ENCODE assay signal across 14 cellular contexts in the genomic region with DNA sequence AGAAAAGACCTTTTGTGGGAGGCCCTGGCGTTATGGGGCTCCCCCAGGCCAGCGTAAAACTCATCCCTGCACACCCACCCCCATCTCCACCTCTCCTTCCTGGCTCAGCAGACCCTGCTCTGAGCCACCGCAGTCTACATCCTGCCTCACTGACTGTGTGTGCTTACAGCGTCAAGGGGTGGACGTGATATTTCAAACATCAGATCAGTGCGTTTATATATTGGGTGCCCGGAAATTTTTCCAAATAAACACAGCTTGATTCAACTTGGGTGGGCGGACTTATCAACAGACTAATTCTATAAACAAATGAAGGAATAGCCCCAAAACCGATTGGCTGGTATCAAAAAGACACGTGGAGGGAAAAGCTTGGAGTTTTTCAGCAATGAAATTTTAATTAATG. TPM values are rescaled to one million over a fixed set of nuclear protein-coding genes. Genes with fewer than 3 reads are reported as not detected.
DNase-seq lines count a peak whose midpoint lies in the region; ATAC-seq and TF ChIP-seq lines count a peak whose summit lies in the region.
"Had no signal": no experiment of that assay in that cellular context is flagged by ENCODE, and none has a peak within 500 bp of the region (broad histone marks: within the 10 kb centered on the region; RNA-seq: fewer than 3 reads in every experiment).

No MANE protein-coding gene starts in this region.

- H4K20me1 ChIP-seq in GM23338 (replicated peaks; ENCODE audit: insufficient read depth), result peaks cover 18% of the 10 kb centered on the region
- no peaks in the 10 kb centered on the region for H4K20me1 ChIP-seq in MM.1S (ENCODE audit: insufficient read depth, low read length)

- H3K27me3 Mint-ChIP-seq in GM23338 (ENCODE audit: insufficient read depth, low read depth, poor library complexity), result peaks cover 86% of the 10 kb centered on the region

- no peak overlapping the region for H3K27ac Mint-ChIP-seq in GM23338
- H3K27ac Mint-ChIP-seq: CD4-positive, alpha-beta memory T cell had no signal

- H3K9me2 ChIP-seq in GM23338 (ENCODE audit: insufficient read depth) (no peaks in the 10 kb centered on the region), MM.1S (replicated peaks; ENCODE audit: insufficient read depth, low read length) (no peaks in the 10 kb centered on the region)

- H2AFZ ChIP-seq in GM23338 (no peak overlapping the region), MM.1S (ENCODE audit: low read length) (no peak overlapping the region)

- no peak for TF ChIP-seq POLR2A in adrenal gland (IDR thresholded peaks at IDR 0.05)

- H3K4me2 ChIP-seq in GM23338 (peak overlapping the region; percentile 93), MM.1S (ENCODE audit: low read depth, low read length) (no peak overlapping the region)

- no peaks in the 10 kb centered on the region for H3K9me3 ChIP-seq in adrenal gland (replicated peaks in 1 of 3)
- no peaks in the 10 kb centered on the region for H3K9me3 ChIP-seq in right atrium auricular region
- no peaks in the 10 kb centered on the region for H3K9me3 ChIP-seq in MM.1S (replicated peaks; ENCODE audit: insufficient read depth, low read length)

- H3K27ac ChIP-seq in GM23338 (ENCODE audit: low read depth) (no peak overlapping the region), adrenal gland (peak overlapping the region in 3 of 5 donors; percentile 53 to 78 (median 70)), right atrium auricular region (peak overlapping the region; percentile 75 to 81), MM.1S (ENCODE audit: low read length) (no peak overlapping the region)

- TF ChIP-seq CTCF in GM23338 (conservative IDR thresholded peaks at IDR 0.05; ENCODE audit: low read depth in 2 of 2) (no peak), adrenal gland (IDR thresholded peaks at IDR 0.05) (no peak), right atrium auricular region (IDR thresholded peaks at IDR 0.05) (no peak), MM.1S (IDR thresholded peaks at IDR 0.05; ENCODE audit: low read length) (no peak)

- no peaks in the 10 kb centered on the region for H3K36me3 ChIP-seq in GM23338 (ENCODE audit: insufficient read depth)
- no peaks in the 10 kb centered on the region for H3K36me3 ChIP-seq in adrenal gland (replicated peaks in 1 of 2)
- no peaks in the 10 kb centered on the region for H3K36me3 ChIP-seq in right atrium auricular region
- no peaks in the 10 kb centered on the region for H3K36me3 ChIP-seq in MM.1S (replicated peaks; ENCODE audit: insufficient read depth, low read length)

- H3K9ac ChIP-seq in MM.1S (ENCODE audit: low read length), result no peak overlapping the region

- H3K4me3 ChIP-seq in GM23338, result peak overlapping the region; percentile 75
- H3K4me3 ChIP-seq in adrenal gland, result peak overlapping the region in 1 of 4 donors; percentile 32
- H3K4me3 ChIP-seq in right atrium auricular region, result no peak overlapping the region
- H3K4me3 ChIP-seq in MM.1S (ENCODE audit: low read length), result no peak overlapping the region

- H3K4me1 Mint-ChIP-seq in GM23338, result peaks cover 55% of the 10 kb centered on the region

- H3K4me1 ChIP-seq in GM23338 (ENCODE audit: insufficient read depth) (peaks cover 40% of the 10 kb centered on the region), adrenal gland (replicated peaks in 1 of 2) (no peaks in the 10 kb centered on the region), right atrium auricular region (peaks cover 0 to 31% of the 10 kb centered on the region in 2 donors), MM.1S (ENCODE audit: low read length) (no peaks in the 10 kb centered on the region)

- no peaks in the 10 kb centered on the region for H3K9me3 Mint-ChIP-seq in GM23338
- H3K9me3 Mint-ChIP-seq: CD4-positive, alpha-beta memory T cell had no signal

- ATAC-seq in GM23338, result peak; percentile 1; the same call in 2 of the 3 replicates
- peak; percentile 55 for ATAC-seq in sciatic nerve
- ATAC-seq in GM21526 (IDR thresholded peaks at IDR 0.05; ENCODE audit: low FRiP score, unreplicated experiment), result no peak

- intact Hi-C loops in adrenal gland (cut with DNase I) (no loop called here), sciatic nerve (cut with DNase I) (loop anchor here (10.0 kb wide), 1 partner anchor 177 kb away; no protein-coding TSS in a partner anchor)

- DNase-seq in GM23338 (ENCODE audit: low spot score) (no peak), adrenal gland (no peak), right atrium auricular region (ENCODE audit: low spot score) (no peak), sciatic nerve (ENCODE audit: low spot score) (no peak), epidermal melanocyte (ENCODE audit: insufficient read length, low spot score) (no peak), MM.1S (no peak)
- no peak for DNase-seq in activated CD4-positive, CD25-positive, alpha-beta regulatory T cell (lab: John Stamatoyannopoulos, UW)
- DNase-seq: activated CD8-positive, alpha-beta memory T cell treated with anti-CD3 and anti-CD28 coated beads, Interleukin-2, amount 50 U/mL, for 48 hours; CD4-positive, alpha-beta memory T cell; head of caudate nucleus; naive B cell; NCI-H1092 treated with DMSO at 0.1 percent for 48 hours; stimulated activated naive CD4-positive, alpha-beta T cell had no signal

- peaks cover 99% of the 10 kb centered on the region for H3K27me3 ChIP-seq in GM23338 (ENCODE audit: insufficient read depth)
- peaks cover 58% of the 10 kb centered on the region for H3K27me3 ChIP-seq in adrenal gland
- H3K27me3 ChIP-seq in right atrium auricular region, result peaks cover 0 to 9% of the 10 kb centered on the region in 2 donors
- peaks cover 55% of the 10 kb centered on the region for H3K27me3 ChIP-seq in MM.1S (replicated peaks; ENCODE audit: insufficient read depth, low read length)

- H3K79me2 ChIP-seq in GM23338 (replicated peaks; ENCODE audit: insufficient read depth), result no peaks in the 10 kb centered on the region
- no peaks in the 10 kb centered on the region for H3K79me2 ChIP-seq in MM.1S (ENCODE audit: low read length)

- H3K4me3 Mint-ChIP-seq in GM23338, result peak overlapping the region; percentile 85

- no peaks in the 10 kb centered on the region; the same call in 2 of the 3 replicates for H3K36me3 Mint-ChIP-seq in GM23338 (ENCODE audit: low read depth)
- H3K36me3 Mint-ChIP-seq: CD4-positive, alpha-beta memory T cell; naive B cell had no signal

- 39 to 58% (median 52%) methylated on average over 9 to 10 of the region's 10 CpGs for WGBS in adrenal gland, 4 donors

- H3F3A ChIP-seq in GM23338 (replicated peaks; ENCODE audit: low read depth), result peaks cover 7% of the 10 kb centered on the region
- no peaks in the 10 kb centered on the region for H3F3A ChIP-seq in MM.1S (ENCODE audit: insufficient read depth, low read length)

TF ChIP-seq in GM23338, 12 proteins besides CTCF, POLR2A, EP300 and RAD21:
- peak; percentile 72 for TF ChIP-seq EZH2 (IDR thresholded peaks at IDR 0.05; ENCODE audit: low read depth, unreplicated experiment)
- TF ChIP-seq, protein P1, sequence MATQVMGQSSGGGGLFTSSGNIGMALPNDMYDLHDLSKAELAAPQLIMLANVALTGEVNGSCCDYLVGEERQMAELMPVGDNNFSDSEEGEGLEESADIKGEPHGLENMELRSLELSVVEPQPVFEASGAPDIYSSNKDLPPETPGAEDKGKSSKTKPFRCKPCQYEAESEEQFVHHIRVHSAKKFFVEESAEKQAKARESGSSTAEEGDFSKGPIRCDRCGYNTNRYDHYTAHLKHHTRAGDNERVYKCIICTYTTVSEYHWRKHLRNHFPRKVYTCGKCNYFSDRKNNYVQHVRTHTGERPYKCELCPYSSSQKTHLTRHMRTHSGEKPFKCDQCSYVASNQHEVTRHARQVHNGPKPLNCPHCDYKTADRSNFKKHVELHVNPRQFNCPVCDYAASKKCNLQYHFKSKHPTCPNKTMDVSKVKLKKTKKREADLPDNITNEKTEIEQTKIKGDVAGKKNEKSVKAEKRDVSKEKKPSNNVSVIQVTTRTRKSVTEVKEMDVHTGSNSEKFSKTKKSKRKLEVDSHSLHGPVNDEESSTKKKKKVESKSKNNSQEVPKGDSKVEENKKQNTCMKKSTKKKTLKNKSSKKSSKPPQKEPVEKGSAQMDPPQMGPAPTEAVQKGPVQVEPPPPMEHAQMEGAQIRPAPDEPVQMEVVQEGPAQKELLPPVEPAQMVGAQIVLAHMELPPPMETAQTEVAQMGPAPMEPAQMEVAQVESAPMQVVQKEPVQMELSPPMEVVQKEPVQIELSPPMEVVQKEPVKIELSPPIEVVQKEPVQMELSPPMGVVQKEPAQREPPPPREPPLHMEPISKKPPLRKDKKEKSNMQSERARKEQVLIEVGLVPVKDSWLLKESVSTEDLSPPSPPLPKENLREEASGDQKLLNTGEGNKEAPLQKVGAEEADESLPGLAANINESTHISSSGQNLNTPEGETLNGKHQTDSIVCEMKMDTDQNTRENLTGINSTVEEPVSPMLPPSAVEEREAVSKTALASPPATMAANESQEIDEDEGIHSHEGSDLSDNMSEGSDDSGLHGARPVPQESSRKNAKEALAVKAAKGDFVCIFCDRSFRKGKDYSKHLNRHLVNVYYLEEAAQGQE (IDR thresholded peaks at IDR 0.05; ENCODE audit: unreplicated experiment), result no peak

RNA-seq across cellular contexts. Expression of gene FOXL1, which starts 0.3 kb away (rescaled TPM):
- total RNA-seq in GM23338 (2014; rRNA removed; shearing (Covaris generic)), result 0.12 and 0.31 TPM in 2 replicates
- polyA plus RNA-seq in GM23338 (2016; fragmentation: Nextera tagmentation; extraction: Ambion mirVana) (0.05 TPM in 1 of 2 replicates, not detected in the other), adrenal gland (under 1 TPM; 0.31 to 0.88 (median 0.61) TPM)
- total RNA-seq in adrenal gland (1 to 10 TPM in 3 of 8 donors, under 1 TPM in 5; 0.18 to 2.1 (median 0.77) TPM), right atrium auricular region (1 to 10 TPM in 1 of 2 donors, under 1 TPM in 1; 0.85 to 1.3 TPM), sciatic nerve (7.5 TPM)
- total RNA-seq: CD4-positive, alpha-beta memory T cell had no signal
- polyA plus RNA-seq: CD4-positive, alpha-beta memory T cell had no signal

RNA-seq across cellular contexts. Expression of gene FOXC2, which starts 11.4 kb away (rescaled TPM):
- not detected in 2 replicates for total RNA-seq in GM23338 (2014; rRNA removed; shearing (Covaris generic))
- polyA plus RNA-seq in GM23338 (2016; fragmentation: Nextera tagmentation; extraction: Ambion mirVana) (0.14 and 0.16 TPM in 2 replicates), adrenal gland (1 to 10 TPM; 1.1 to 1.9 (median 1.2) TPM)
- total RNA-seq in adrenal gland (1 to 10 TPM; 1.1 to 4.8 (median 3.0) TPM), right atrium auricular region (1 to 10 TPM; 2.6 to 2.9 TPM), sciatic nerve (20.0 TPM)
- total RNA-seq: CD4-positive, alpha-beta memory T cell had no signal
- polyA plus RNA-seq: CD4-positive, alpha-beta memory T cell had no signal

RNA-seq across cellular contexts. Expression of gene MTHFSD, which starts 23.0 kb away (rescaled TPM):
- total RNA-seq in GM23338 (2014; rRNA removed; shearing (Covaris generic)), result 8.1 and 12.6 TPM in 2 replicates
- polyA plus RNA-seq in GM23338 (2016; fragmentation: Nextera tagmentation; extraction: Ambion mirVana) (7.2 and 9.7 TPM in 2 replicates), adrenal gland (10 to 100 TPM; 12.5 to 20.8 (median 18.2) TPM)
- total RNA-seq in adrenal gland (10 to 100 TPM in 7 of 8 donors, 1 to 10 TPM in 1; 7.6 to 22.2 (median 18.5) TPM), right atrium auricular region (1 to 10 TPM; 7.8 to 8.3 TPM), sciatic nerve (19.2 TPM)

Comparison
In these comparisons a context has a peak if more than half of its experiments do, and no peak if none do; other contexts are left out.
1. H3K27ac ChIP-seq: peak in adrenal gland (3 of 5) and right atrium auricular region (2 of 2); none in GM23338 (single experiment) and MM.1S (single experiment).